In genomic region chr1:224373008-224373590, GRCh38 we compare ENCODE assay signal across 16 cellular contexts. TPM values are rescaled to one million over a fixed set of nuclear protein-coding genes. Genes with fewer than 3 reads are reported as not detected.
DNase-seq lines count a peak whose midpoint lies in the region; ATAC-seq lines count a peak whose summit lies in the region.
"Had no signal": no experiment of that assay in that cellular context is flagged by ENCODE, and none has a peak within 500 bp of the region (broad histone marks: within the 10 kb centered on the region; RNA-seq: fewer than 3 reads in every experiment).

No MANE protein-coding gene starts in this region.

- H3K27ac Mint-ChIP-seq in activated CD4-positive, alpha-beta T cell treated with anti-CD3 and anti-CD28 coated beads, Interleukin-2, amount 10 ng/mL, durations not matched to agents 24 days and 14 days: peak overlapping the region; percentile 74
- peak overlapping the region; percentile 46 for H3K27ac Mint-ChIP-seq in central memory CD8-positive, alpha-beta T cell (ENCODE audit: low read depth)

- ATAC-seq in central memory CD8-positive, alpha-beta T cell (replicated peaks; ENCODE audit: extremely low read depth, poor library complexity, severe bottlenecking): no peak
- no peak for ATAC-seq in GM21723 (IDR thresholded peaks at IDR 0.05; ENCODE audit: unreplicated experiment)
- ATAC-seq: Panc1 had no signal

- H3K9me3 Mint-ChIP-seq in activated CD4-positive, alpha-beta T cell treated with anti-CD3 and anti-CD28 coated beads, Interleukin-2, amount 10 ng/mL, durations not matched to agents 24 days and 14 days: peaks cover 3% of the 10 kb centered on the region
- H3K9me3 Mint-ChIP-seq in central memory CD8-positive, alpha-beta T cell: no peaks in the 10 kb centered on the region

- H3K4me1 Mint-ChIP-seq in activated CD4-positive, alpha-beta T cell treated with anti-CD3 and anti-CD28 coated beads, Interleukin-2, amount 10 ng/mL, durations not matched to agents 24 days and 14 days: peaks cover 72% of the 10 kb centered on the region
- H3K4me1 Mint-ChIP-seq in central memory CD8-positive, alpha-beta T cell: peaks cover 68% of the 10 kb centered on the region

- no peaks in the 10 kb centered on the region for H3K27me3 Mint-ChIP-seq in activated CD4-positive, alpha-beta T cell treated with anti-CD3 and anti-CD28 coated beads, Interleukin-2, amount 10 ng/mL, durations not matched to agents 24 days and 14 days
- no peaks in the 10 kb centered on the region for H3K27me3 Mint-ChIP-seq in central memory CD8-positive, alpha-beta T cell

- DNase-seq in activated CD4-positive, alpha-beta T cell treated with anti-CD3 and anti-CD28 coated beads, Interleukin-2, amount 10 ng/mL, durations not matched to agents 24 days and 14 days: no peak
- DNase-seq in activated CD4-positive, alpha-beta T cell treated with anti-CD3 and anti-CD28 coated beads, Interleukin-2, amount 50 U/mL, for 4 hours: no peak
- peak; percentile 41 for DNase-seq in stimulated activated CD4-positive, alpha-beta T cell treated with anti-CD3 and anti-CD28 coated beads, Interleukin-1b, Interleukin-23, amount 100 ng/mL, for 48 hours
- DNase-seq in stimulated activated CD4-positive, alpha-beta T cell treated with anti-CD3 and anti-CD28 coated beads, Interleukin-4, amount 100 ng/mL, for 4 hours: no peak
- no peak for DNase-seq in central memory CD8-positive, alpha-beta T cell (ENCODE audit: low spot score in 2 of 2)
- no peak for DNase-seq in glomerular visceral epithelial cell (ENCODE audit: extremely low spot score)
- no peak for DNase-seq in SW480 (ENCODE audit: low spot score)
- DNase-seq: 8988T, COR-L47, KG1, NCI-H1092 treated with DMSO at 0.1 percent for 48 hours, NCI-H187, NCI-H446, NCI-H748 treated with DMSO at 0.1 percent for 48 hours had no signal

- no peak overlapping the region for H3K4me3 Mint-ChIP-seq in activated CD4-positive, alpha-beta T cell treated with anti-CD3 and anti-CD28 coated beads, Interleukin-2, amount 10 ng/mL, durations not matched to agents 24 days and 14 days
- no peak overlapping the region for H3K4me3 Mint-ChIP-seq in central memory CD8-positive, alpha-beta T cell

- peaks cover 87% of the 10 kb centered on the region for H3K36me3 Mint-ChIP-seq in activated CD4-positive, alpha-beta T cell treated with anti-CD3 and anti-CD28 coated beads, Interleukin-2, amount 10 ng/mL, durations not matched to agents 24 days and 14 days (ENCODE audit: low read depth)
- H3K36me3 Mint-ChIP-seq in central memory CD8-positive, alpha-beta T cell (ENCODE audit: insufficient read depth): peaks cover 61% of the 10 kb centered on the region

- intact Hi-C loops in activated CD4-positive, alpha-beta T cell treated with anti-CD3 and anti-CD28 coated beads, Interleukin-2, amount 10 ng/mL, durations not matched to agents 24 days and 14 days (cut with micrococcal nuclease): no loop called here

RNA-seq across cellular contexts. Expression of gene CNIH4, which starts 16.4 kb away (rescaled TPM):
- total RNA-seq in activated CD4-positive, alpha-beta T cell treated with anti-CD3 and anti-CD28 coated beads, Interleukin-2, amount 10 ng/mL, durations not matched to agents 24 days and 14 days: 77.2 and 78.1 TPM in 2 replicates

RNA-seq across cellular contexts. Expression of gene NVL, which starts 43.1 kb away (rescaled TPM):
- 41.4 and 52.4 TPM in 2 replicates for total RNA-seq in activated CD4-positive, alpha-beta T cell treated with anti-CD3 and anti-CD28 coated beads, Interleukin-2, amount 10 ng/mL, durations not matched to agents 24 days and 14 days
